In the genomic region with DNA sequence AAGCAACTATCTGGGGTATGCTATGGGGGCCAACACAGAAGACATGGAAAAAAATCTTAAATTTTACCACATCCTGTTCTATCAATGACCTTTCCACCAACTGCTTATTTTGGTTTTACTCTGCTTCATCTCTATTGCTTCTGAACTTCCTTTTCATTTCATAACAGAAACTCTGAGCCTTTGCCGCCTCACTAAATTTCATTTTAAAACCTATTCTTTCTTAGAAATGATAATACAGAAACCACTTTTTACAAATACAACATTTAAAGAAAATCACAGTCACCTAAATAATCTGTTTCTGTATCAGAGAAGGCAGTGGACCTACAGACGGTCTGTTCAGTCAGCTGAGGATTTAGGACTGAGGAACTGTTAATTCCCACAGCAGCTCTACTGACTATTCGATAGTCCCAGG, we compare ENCODE assay signal across 10 cellular contexts.
DNase-seq lines count a peak whose midpoint lies in the region; ATAC-seq and TF ChIP-seq lines count a peak whose summit lies in the region.
"Had no signal": no experiment of that assay in that cellular context is flagged by ENCODE, and none has a peak within 500 bp of the region (broad histone marks: within the 10 kb centered on the region; RNA-seq: fewer than 3 reads in every experiment).

No MANE protein-coding gene starts in this region.

- no peaks in the 10 kb centered on the region for H3K9me3 ChIP-seq in DOHH2 (ENCODE audit: control insufficient read depth, insufficient read depth, low read length)
- no peaks in the 10 kb centered on the region for H3K9me3 ChIP-seq in OCI-LY1 (ENCODE audit: low read length)
- no peaks in the 10 kb centered on the region for H3K9me3 ChIP-seq in ovary
- H3K9me3 ChIP-seq in CD8-positive, alpha-beta T cell (ENCODE audit: low read length) = no peaks in the 10 kb centered on the region

- peaks cover 12% of the 10 kb centered on the region for H3K36me3 ChIP-seq in DOHH2 (ENCODE audit: control insufficient read depth, low read length)
- peaks cover 5% of the 10 kb centered on the region; the same call in 1 of the 2 replicates for H3K36me3 ChIP-seq in OCI-LY1 (ENCODE audit: insufficient read depth, low read length)
- no peaks in the 10 kb centered on the region for H3K36me3 ChIP-seq in ovary
- H3K36me3 ChIP-seq in CD8-positive, alpha-beta T cell (ENCODE audit: insufficient read depth, low read length) = no peaks in the 10 kb centered on the region
- no peaks in the 10 kb centered on the region for H3K36me3 ChIP-seq in H7 (replicated peaks; ENCODE audit: control insufficient read depth, insufficient read depth, low read length)

- CTCF ChIA-PET in CD8-positive, alpha-beta T cell (lab: Charles Lee) = no interaction called here

- H3F3A ChIP-seq in DOHH2 (ENCODE audit: control insufficient read depth, insufficient read depth) = no peaks in the 10 kb centered on the region
- no peaks in the 10 kb centered on the region; the same call in 1 of the 2 replicates for H3F3A ChIP-seq in OCI-LY1 (ENCODE audit: insufficient read depth, low read length)

- H4K20me1 ChIP-seq in DOHH2 (ENCODE audit: control insufficient read depth, insufficient read depth, low read depth, low read length) (no peaks in the 10 kb centered on the region), OCI-LY1 (ENCODE audit: insufficient read depth, low read length) (no peaks in the 10 kb centered on the region)

- H2AFZ ChIP-seq in OCI-LY1 (ENCODE audit: low read length) = no peak overlapping the region

- no peak overlapping the region for H3K4me3 Mint-ChIP-seq in CD8-positive, alpha-beta T cell

- H3K4me3 ChIP-seq in DOHH2 (ENCODE audit: low read length) (no peak overlapping the region), OCI-LY1 (ENCODE audit: low read depth, low read length, poor library complexity, severe bottlenecking) (no peak overlapping the region), ovary (no peak overlapping the region), H7 (ENCODE audit: insufficient read depth, low read depth, low read length) (no peak overlapping the region)
- H3K4me3 ChIP-seq in CD8-positive, alpha-beta T cell (ENCODE audit: low read depth, low read length) = no peak overlapping the region

- H3K27ac Mint-ChIP-seq in CD8-positive, alpha-beta T cell = no peak overlapping the region

- DNase-seq in ovary = no peak
- no peak for DNase-seq in HuH-7.5 (ENCODE audit: low spot score)
- no peak for DNase-seq in CD8-positive, alpha-beta T cell
- no peak for DNase-seq in H7
- DNase-seq: NCI-H2081 treated with DMSO at 0.1 percent for 48 hours had no signal

- no peak overlapping the region for H3K9ac ChIP-seq in OCI-LY1 (ENCODE audit: low read length)

- POLR2A ChIA-PET in CD8-positive, alpha-beta T cell (lab: Charles Lee) = no interaction called here

- no peaks in the 10 kb centered on the region for H3K36me3 Mint-ChIP-seq in CD8-positive, alpha-beta T cell

- H3K4me2 ChIP-seq in DOHH2 (ENCODE audit: low read length) (peak overlapping the region; percentile 29), OCI-LY1 (ENCODE audit: low read length) (peak overlapping the region; percentile 6)

- peaks cover 27% of the 10 kb centered on the region for H3K4me1 Mint-ChIP-seq in CD8-positive, alpha-beta T cell (ENCODE audit: low read depth)

- H3K9me3 Mint-ChIP-seq in CD8-positive, alpha-beta T cell = peaks cover 2% of the 10 kb centered on the region

- ATAC-seq in GM19351 (IDR thresholded peaks at IDR 0.05; ENCODE audit: unreplicated experiment) (peak; percentile 64), HG02970 (IDR thresholded peaks at IDR 0.05; ENCODE audit: low FRiP score, unreplicated experiment) (peak; percentile 47)
- ATAC-seq in CD8-positive, alpha-beta T cell = no peak

- TF ChIP-seq EP300 in ovary (IDR thresholded peaks at IDR 0.05) = no peak

- WGBS in ovary, 3 donors = 62 to 72% (median 67%) methylated on average over 3 of the region's 3 CpGs

- H3K27me3 ChIP-seq in DOHH2 (ENCODE audit: control insufficient read depth, low read length) (no peaks in the 10 kb centered on the region), OCI-LY1 (ENCODE audit: insufficient read depth, low read length) (no peaks in the 10 kb centered on the region), ovary (no peaks in the 10 kb centered on the region), H7 (ENCODE audit: control insufficient read depth, insufficient read depth, low read length) (no peaks in the 10 kb centered on the region)
- no peaks in the 10 kb centered on the region for H3K27me3 ChIP-seq in CD8-positive, alpha-beta T cell (ENCODE audit: insufficient read depth, low read length)

- H3K79me2 ChIP-seq in DOHH2 (ENCODE audit: control insufficient read depth, low read length) (peaks cover 78% of the 10 kb centered on the region), OCI-LY1 (ENCODE audit: insufficient read depth, low read length) (peaks cover 8% of the 10 kb centered on the region; the same call in 1 of the 2 replicates)

- no peak for TF ChIP-seq POLR2A in ovary (IDR thresholded peaks at IDR 0.05)

- TF ChIP-seq CTCF in DOHH2 (IDR thresholded peaks at IDR 0.05; ENCODE audit: low read depth, low read length, poor library complexity, severe bottlenecking) = no peak
- TF ChIP-seq CTCF in OCI-LY1 (IDR thresholded peaks at IDR 0.05; ENCODE audit: low read length) = no peak
- no peak for TF ChIP-seq CTCF in ovary (IDR thresholded peaks at IDR 0.05)
- TF ChIP-seq CTCF in CD8-positive, alpha-beta T cell (IDR thresholded peaks at IDR 0.05) = no peak

- H3K4me1 ChIP-seq in DOHH2 (ENCODE audit: control insufficient read depth, low read length) (peaks cover 37% of the 10 kb centered on the region), OCI-LY1 (ENCODE audit: insufficient read depth, low read length, severe bottlenecking) (peaks cover 24% of the 10 kb centered on the region), ovary (ENCODE audit: insufficient read depth) (no peaks in the 10 kb centered on the region)
- H3K4me1 ChIP-seq in CD8-positive, alpha-beta T cell (ENCODE audit: insufficient read depth, low read length) = peaks cover 9% of the 10 kb centered on the region

- H3K27ac ChIP-seq in DOHH2 (ENCODE audit: low read depth, low read length) = no peak overlapping the region
- peak overlapping the region; percentile 2 for H3K27ac ChIP-seq in OCI-LY1 (ENCODE audit: low read depth, low read length, poor library complexity, severe bottlenecking)
- no peak overlapping the region for H3K27ac ChIP-seq in ovary
- H3K27ac ChIP-seq in CD8-positive, alpha-beta T cell (ENCODE audit: low read depth, low read length) = no peak overlapping the region
- H3K27ac ChIP-seq: C4-2B had no signal

- no peaks in the 10 kb centered on the region for H3K9me2 ChIP-seq in DOHH2 (replicated peaks; ENCODE audit: control insufficient read depth, low read length)
- H3K9me2 ChIP-seq in OCI-LY1 (ENCODE audit: low read depth, low read length) = no peaks in the 10 kb centered on the region

- intact Hi-C loops in ovary (cut with DNase I) = no loop called here
- intact Hi-C loops in CD8-positive, alpha-beta T cell (cut with DNase I, micrococcal nuclease) = no loop called here

- no peaks in the 10 kb centered on the region for H3K27me3 Mint-ChIP-seq in CD8-positive, alpha-beta T cell (ENCODE audit: low read depth)
